ENCODE assay signal across 8 cellular contexts in genomic region chr1:15696956-15697521, GRCh38. TPM values are rescaled to one million over a fixed set of nuclear protein-coding genes. Genes with fewer than 3 reads are reported as not detected.
A peak's percentile ranks its signal among the peaks of the same experiment; 100 is the strongest.
DNase-seq lines count a peak whose midpoint lies in the region; ATAC-seq and TF ChIP-seq lines count a peak whose summit lies in the region.

No MANE protein-coding gene starts in this region.

- no peaks in the 10 kb centered on the region for H3K9me3 ChIP-seq in naive thymus-derived CD4-positive, alpha-beta T cell (ENCODE audit: control insufficient read depth in 2 of 3, low read length in 3 of 3)

- H3K27me3 ChIP-seq in naive thymus-derived CD4-positive, alpha-beta T cell (ENCODE audit: control insufficient read depth in 2 of 2, insufficient read depth in 2 of 2, low read length in 2 of 2): no peaks in the 10 kb centered on the region

- peak overlapping the region; percentile 92 for H3K4me3 Mint-ChIP-seq in activated naive CD8-positive, alpha-beta T cell treated with anti-CD3 and anti-CD28 coated beads, Interleukin-2, amount 10 ng/mL, durations not matched to agents 7 days and 5 days
- H3K4me3 Mint-ChIP-seq in naive thymus-derived CD4-positive, alpha-beta T cell: peak overlapping the region; percentile 85 to 94 (median 90)
- H3K4me3 Mint-ChIP-seq in HFFc6: no peak overlapping the region

- CTCF ChIA-PET in naive thymus-derived CD4-positive, alpha-beta T cell (lab: Charles Lee): no interaction called here

- H3K27ac Mint-ChIP-seq in activated naive CD8-positive, alpha-beta T cell treated with anti-CD3 and anti-CD28 coated beads, Interleukin-2, amount 10 ng/mL, durations not matched to agents 7 days and 5 days: peak overlapping the region; percentile 100
- H3K27ac Mint-ChIP-seq in naive thymus-derived CD4-positive, alpha-beta T cell: peak overlapping the region; percentile 84 to 99 (median 95)
- no peak overlapping the region for H3K27ac Mint-ChIP-seq in HFFc6

- DNase-seq in NAMALWA (ENCODE audit: low spot score) (peak; percentile 97), HFFc6 (no peak), 8988T (no peak), DMS79 (lab: John Stamatoyannopoulos, UW) (no peak)
- peak; percentile 60 for DNase-seq in activated naive CD8-positive, alpha-beta T cell treated with anti-CD3 and anti-CD28 coated beads, Interleukin-2, amount 10 ng/mL, durations not matched to agents 7 days and 5 days
- DNase-seq in naive thymus-derived CD4-positive, alpha-beta T cell: peak; percentile 17 to 66 (median 53)

- POLR2A ChIA-PET in activated naive CD8-positive, alpha-beta T cell treated with anti-CD3 and anti-CD28 coated beads, Interleukin-2, amount 10 ng/mL, durations not matched to agents 7 days and 5 days (lab: Charles Lee): interaction anchor here (0.6 to 2.8 kb wide), 12 partner anchors 8 to 170 kb away, joined by 3 to 37 read pairs (median 4); partner anchors contain the start of genes DDI2, DNAJC16 and PLEKHM2
- POLR2A ChIA-PET in naive thymus-derived CD4-positive, alpha-beta T cell (lab: Charles Lee): interaction anchor here (0.7 to 2.5 kb wide), 8 partner anchors 9 to 1276 kb away, joined by 3 to 26 read pairs (median 3); partner anchors contain the start of gene PLEKHM2

- peak; percentile 90 for ATAC-seq in GM18498 (IDR thresholded peaks at IDR 0.05; ENCODE audit: unreplicated experiment)
- peak; percentile 92 for ATAC-seq in GM21786 (IDR thresholded peaks at IDR 0.05; ENCODE audit: unreplicated experiment)
- ATAC-seq in activated naive CD8-positive, alpha-beta T cell treated with anti-CD3 and anti-CD28 coated beads, Interleukin-2, amount 10 ng/mL, durations not matched to agents 7 days and 5 days (ENCODE audit: low read depth): peak; percentile 86
- peak; percentile 87 for ATAC-seq in naive thymus-derived CD4-positive, alpha-beta T cell

- peaks cover 10 to 17% of the 10 kb centered on the region in 2 donors for H3K4me1 ChIP-seq in naive thymus-derived CD4-positive, alpha-beta T cell (ENCODE audit: control insufficient read depth in 2 of 2, insufficient read depth in 2 of 2, low read length in 2 of 2)

- TF ChIP-seq CTCF in HFFc6 (IDR thresholded peaks at IDR 0.05): no peak

- intact Hi-C loops in naive thymus-derived CD4-positive, alpha-beta T cell (cut with micrococcal nuclease): loop anchor here (1.0 to 5.0 kb wide), 2 partner anchors 12 to 80 kb away; partner anchors contain the start of gene DDI2 (in 1 of the 2)

- peaks cover 14% of the 10 kb centered on the region for H3K36me3 Mint-ChIP-seq in activated naive CD8-positive, alpha-beta T cell treated with anti-CD3 and anti-CD28 coated beads, Interleukin-2, amount 10 ng/mL, durations not matched to agents 7 days and 5 days
- H3K36me3 Mint-ChIP-seq in naive thymus-derived CD4-positive, alpha-beta T cell: peaks cover 0 to 15% (median 4%) of the 10 kb centered on the region in 5 donors
- H3K36me3 Mint-ChIP-seq in HFFc6 (ENCODE audit: low read depth): peaks cover 4% of the 10 kb centered on the region; the same call in 1 of the 2 replicates

- H3K27ac ChIP-seq in naive thymus-derived CD4-positive, alpha-beta T cell (ENCODE audit: low read depth, low read length): peak overlapping the region; percentile 72

- H3K4me1 Mint-ChIP-seq in activated naive CD8-positive, alpha-beta T cell treated with anti-CD3 and anti-CD28 coated beads, Interleukin-2, amount 10 ng/mL, durations not matched to agents 7 days and 5 days: peaks cover 22% of the 10 kb centered on the region
- H3K4me1 Mint-ChIP-seq in naive thymus-derived CD4-positive, alpha-beta T cell: peaks cover 12 to 74% (median 39%) of the 10 kb centered on the region in 7 donors
- H3K4me1 Mint-ChIP-seq in HFFc6 (ENCODE audit: low read depth): peaks cover 15% of the 10 kb centered on the region; the same call in 1 of the 2 replicates

- H3K27me3 Mint-ChIP-seq in activated naive CD8-positive, alpha-beta T cell treated with anti-CD3 and anti-CD28 coated beads, Interleukin-2, amount 10 ng/mL, durations not matched to agents 7 days and 5 days: no peaks in the 10 kb centered on the region
- H3K27me3 Mint-ChIP-seq in naive thymus-derived CD4-positive, alpha-beta T cell: no peaks in the 10 kb centered on the region
- H3K27me3 Mint-ChIP-seq in HFFc6 (ENCODE audit: insufficient read depth): no peaks in the 10 kb centered on the region

- H3K36me3 ChIP-seq in naive thymus-derived CD4-positive, alpha-beta T cell (ENCODE audit: control insufficient read depth in 2 of 3, insufficient read depth in 3 of 3, low read length in 3 of 3): no peaks in the 10 kb centered on the region

- H3K9me3 Mint-ChIP-seq in activated naive CD8-positive, alpha-beta T cell treated with anti-CD3 and anti-CD28 coated beads, Interleukin-2, amount 10 ng/mL, durations not matched to agents 7 days and 5 days: no peaks in the 10 kb centered on the region
- no peaks in the 10 kb centered on the region for H3K9me3 Mint-ChIP-seq in naive thymus-derived CD4-positive, alpha-beta T cell
- no peaks in the 10 kb centered on the region for H3K9me3 Mint-ChIP-seq in HFFc6

- peak overlapping the region; percentile 62 for H3K4me3 ChIP-seq in naive thymus-derived CD4-positive, alpha-beta T cell (ENCODE audit: low read length)

RNA-seq across cellular contexts. Expression of gene PLEKHM2, which starts 12.9 kb away (rescaled TPM):
- total RNA-seq in activated naive CD8-positive, alpha-beta T cell treated with anti-CD3 and anti-CD28 coated beads, Interleukin-2, amount 10 ng/mL, durations not matched to agents 7 days and 5 days: 10 to 100 TPM; 47.7 to 56.6 TPM
- 10 to 100 TPM; 53.6 to 78.6 (median 68.1) TPM for total RNA-seq in naive thymus-derived CD4-positive, alpha-beta T cell
- polyA plus RNA-seq in naive thymus-derived CD4-positive, alpha-beta T cell: 10 to 100 TPM in 1 of 2 donors, 1 to 10 TPM in 1; 4.3 to 10.0 TPM
- total RNA-seq in HFFc6 (2021; fragmentation: NEBNext Ultra II Directional; extraction: Animal tissue kit (Norgen Biotek cat#: 25700)): 10 to 100 TPM; 61.5 to 70.5 (median 66.0) TPM

RNA-seq across cellular contexts. Expression of gene SLC25A34, which starts 39.0 kb away (rescaled TPM):
- total RNA-seq in activated naive CD8-positive, alpha-beta T cell treated with anti-CD3 and anti-CD28 coated beads, Interleukin-2, amount 10 ng/mL, durations not matched to agents 7 days and 5 days: 1 to 10 TPM; 1.6 to 2.7 TPM
- total RNA-seq in naive thymus-derived CD4-positive, alpha-beta T cell: 1 to 10 TPM; 1.5 to 4.6 (median 2.1) TPM
- under 1 TPM in 1 of 2 donors, not detected in 1; 0.08 TPM for polyA plus RNA-seq in naive thymus-derived CD4-positive, alpha-beta T cell
- total RNA-seq in HFFc6 (2021; fragmentation: NEBNext Ultra II Directional; extraction: Animal tissue kit (Norgen Biotek cat#: 25700)): under 1 TPM; 0.26 to 0.68 (median 0.43) TPM

RNA-seq across cellular contexts. Expression of gene TMEM82, which starts 45.3 kb away (rescaled TPM):
- total RNA-seq in activated naive CD8-positive, alpha-beta T cell treated with anti-CD3 and anti-CD28 coated beads, Interleukin-2, amount 10 ng/mL, durations not matched to agents 7 days and 5 days: not detected
- not detected for total RNA-seq in naive thymus-derived CD4-positive, alpha-beta T cell
- polyA plus RNA-seq in naive thymus-derived CD4-positive, alpha-beta T cell: not detected
- total RNA-seq in HFFc6 (2021; fragmentation: NEBNext Ultra II Directional; extraction: Animal tissue kit (Norgen Biotek cat#: 25700)): not detected

Comparison
In these comparisons a context has a peak if more than half of its experiments do, and no peak if none do; other contexts are left out.
1. DNase-seq: peak in NAMALWA (single experiment), activated naive CD8-positive, alpha-beta T cell treated with anti-CD3 and anti-CD28 coated beads, Interleukin-2, amount 10 ng/mL, durations not matched to agents 7 days and 5 days (single experiment) and naive thymus-derived CD4-positive, alpha-beta T cell (9 of 9); none in HFFc6 (single experiment), 8988T (single experiment) and DMS79 (single experiment).
2. Peak in every context shown above with its lines, with median percentiles within 50 percentile points of each other: ATAC-seq.